Comparison of ENCODE assay signal across 9 cellular contexts in the genomic region with DNA sequence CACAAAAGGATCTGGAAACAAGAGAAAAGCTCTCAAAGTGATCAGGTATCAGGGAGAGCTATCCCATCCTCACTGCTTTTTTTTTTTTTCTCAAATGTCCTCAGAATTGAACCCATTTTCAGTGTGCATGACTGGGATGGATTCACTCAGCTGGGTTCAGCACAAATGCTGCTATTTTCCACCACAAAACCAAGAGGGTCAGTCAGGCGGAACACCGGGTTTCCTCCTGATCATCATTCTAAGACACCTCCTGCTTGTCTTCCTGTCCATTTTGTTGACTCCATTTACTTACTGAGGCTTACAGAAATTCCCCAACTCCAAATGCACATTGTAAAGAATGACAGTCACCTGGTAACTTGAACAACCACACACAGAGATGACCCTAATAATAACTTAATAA. TPM values are rescaled to one million over a fixed set of nuclear protein-coding genes. Genes with fewer than 3 reads are reported as not detected.
DNase-seq lines count a peak whose midpoint lies in the region; ATAC-seq, FAIRE-seq and TF ChIP-seq lines count a peak whose summit lies in the region.
"Had no signal": no experiment of that assay in that cellular context is flagged by ENCODE, and none has a peak within 500 bp of the region (broad histone marks: within the 10 kb centered on the region; RNA-seq: fewer than 3 reads in every experiment).

No MANE protein-coding gene starts in this region.

- in situ Hi-C loops in HepG2 (cut with HindIII; ENCODE audit: extremely low pct_ligation_motif_present, low pct_unique_long_range_greater_than_20kb): no loop called here

- WGBS in liver: 85% methylated on average over 2 of the region's 2 CpGs
- 72% methylated on average over 2 of the region's 2 CpGs for WGBS in HepG2 (ENCODE audit: low lambda C conversion rate)

- POLR2A ChIA-PET in HepG2 (lab: Yijun Ruan, JAX): no interaction called here
- POLR2A ChIA-PET in Caco-2 (lab: Charles Lee): interaction anchor here (0.6 kb wide), 1 partner anchor 131 kb away, joined by 3 read pairs; no protein-coding TSS in a partner anchor

- TF ChIP-seq CTCF in liver (IDR thresholded peaks at IDR 0.05; ENCODE audit: low read depth, low read length, missing input control) (no peak), HepG2 (CRISPR knock-in tag; IDR thresholded peaks at IDR 0.05) (no peak), Caco-2 (IDR thresholded peaks at IDR 0.05; ENCODE audit: insufficient read depth in 1 of 2, low read depth in 1 of 2, low read length in 1 of 2, severe bottlenecking in 1 of 2, unreplicated experiment in 1 of 2) (no peak)

- H3K27me3 ChIP-seq in liver (ENCODE audit: control insufficient read depth in 4 of 4, insufficient read depth in 4 of 4, low read length in 3 of 4) (no peaks in the 10 kb centered on the region), HepG2 (ENCODE audit: control insufficient read depth in 1 of 2, insufficient read depth in 2 of 2, low read length in 2 of 2) (peaks cover 0 to 11% of the 10 kb centered on the region in 2 experiments; a peak in 2 of 5 replicates), Caco-2 (replicated peaks; ENCODE audit: control insufficient read depth, insufficient read depth, low read length) (no peaks in the 10 kb centered on the region)

- BruUV-seq in HepG2 (replicated peaks; lab: Mats Ljungman, UMichigan): no TSS peak
- no TSS peak for BruUV-seq in Caco-2 (replicated peaks; lab: Mats Ljungman, UMichigan)

- no peak overlapping the region for H2AFZ ChIP-seq in HepG2 (ENCODE audit: low read length)

- intact Hi-C loops in HepG2 (cut with micrococcal nuclease; ENCODE audit: unreplicated experiment) (no loop called here), Caco-2 (cut with micrococcal nuclease; ENCODE audit: unreplicated experiment) (no loop called here)

- H3K4me1 ChIP-seq in liver (ENCODE audit: control insufficient read depth in 4 of 4, insufficient read depth in 4 of 4, low read length in 3 of 4) (peaks cover 3 to 34% (median 19%) of the 10 kb centered on the region in 4 donors), HepG2 (ENCODE audit: insufficient read depth, low read length) (no peaks in the 10 kb centered on the region), Caco-2 (no peaks in the 10 kb centered on the region)

- no peak overlapping the region for H3K4me3 ChIP-seq in liver (ENCODE audit: low read depth in 1 of 3, low read length in 3 of 3)
- H3K4me3 ChIP-seq in HepG2 (replicated peaks in 1 of 3; ENCODE audit: insufficient read depth in 1 of 3, low read depth in 2 of 3, low read length in 3 of 3): no peak overlapping the region
- no peak overlapping the region for H3K4me3 ChIP-seq in Caco-2 (ENCODE audit: low read depth, low read length)

- H3K4me1 Mint-ChIP-seq in Caco-2 (ENCODE audit: low read depth, unreplicated experiment): no peaks in the 10 kb centered on the region

- TF ChIP-seq RAD21 in liver (IDR thresholded peaks at IDR 0.05) (no peak), HepG2 (CRISPR knock-in tag; IDR thresholded peaks at IDR 0.05) (no peak)

- H3K4me3 Mint-ChIP-seq in Caco-2 (ENCODE audit: unreplicated experiment): no peak overlapping the region

- peak overlapping the region; percentile 67 to 69 for H3K27ac ChIP-seq in liver (ENCODE audit: low read depth in 1 of 2, low read length in 2 of 2)
- no peak overlapping the region for H3K27ac ChIP-seq in HepG2 (ENCODE audit: extremely low read length, insufficient read depth, low read length)

- no peaks in the 10 kb centered on the region for H3K36me3 Mint-ChIP-seq in Caco-2 (ENCODE audit: insufficient read depth, unreplicated experiment)

- H3K9me3 ChIP-seq in liver (ENCODE audit: control insufficient read depth in 4 of 4, low read length in 3 of 4) (no peaks in the 10 kb centered on the region), HepG2 (ENCODE audit: low read length) (no peaks in the 10 kb centered on the region), Caco-2 (no peaks in the 10 kb centered on the region)

- no peaks in the 10 kb centered on the region for H3K79me2 ChIP-seq in HepG2 (ENCODE audit: insufficient read depth, low read length)

- no peak for FAIRE-seq in HepG2 (lab: Jason Lieb, UNC)
- FAIRE-seq: colon had no signal

- no peak for DNase-seq in HepG2 (ENCODE audit: low spot score)
- DNase-seq in glomerular visceral epithelial cell (ENCODE audit: extremely low spot score): peak; percentile 80
- no peak for DNase-seq in Caco-2
- no peak for DNase-seq in HPDE6-E6E7 (ENCODE audit: extremely low spot score)
- no peak for DNase-seq in stimulated activated CD4-positive, alpha-beta T cell treated with anti-CD3 and anti-CD28 coated beads, Interleukin-4, amount 100 ng/mL, for 4 hours

- peaks cover 26% of the 10 kb centered on the region for H3K27me3 Mint-ChIP-seq in Caco-2 (ENCODE audit: insufficient read depth, unreplicated experiment)

- H3K36me3 ChIP-seq in liver (ENCODE audit: control insufficient read depth in 4 of 4, insufficient read depth in 3 of 4, low read depth in 1 of 4, low read length in 3 of 4): no peaks in the 10 kb centered on the region
- H3K36me3 ChIP-seq in HepG2 (replicated peaks in 1 of 2; ENCODE audit: control insufficient read depth in 1 of 2, insufficient read depth in 2 of 2, low read length in 2 of 2): no peaks in the 10 kb centered on the region
- no peaks in the 10 kb centered on the region for H3K36me3 ChIP-seq in Caco-2 (ENCODE audit: control insufficient read depth, insufficient read depth, low read length)

- no peak overlapping the region for H3K27ac Mint-ChIP-seq in Caco-2 (ENCODE audit: unreplicated experiment)

- H3K9me3 Mint-ChIP-seq in Caco-2 (ENCODE audit: unreplicated experiment): no peaks in the 10 kb centered on the region

- no peak overlapping the region for H3K4me2 ChIP-seq in HepG2 (ENCODE audit: low read depth, low read length)

- H4K20me1 ChIP-seq in HepG2 (ENCODE audit: insufficient read depth, low read length): no peaks in the 10 kb centered on the region

- CTCF ChIA-PET in HepG2 (lab: Yijun Ruan, JAX; ENCODE audit: low intra/inter-chr PET ratio, low total read pairs) (no interaction called here), Caco-2 (lab: Charles Lee) (interaction anchor here (1.5 kb wide), 1 partner anchor 131 kb away, joined by 5 read pairs; no protein-coding TSS in a partner anchor)

- ATAC-seq in HepG2 (no peak), HG03354 (IDR thresholded peaks at IDR 0.05; ENCODE audit: poor library complexity, severe bottlenecking, unreplicated experiment) (peak; percentile 68), HG03521 (IDR thresholded peaks at IDR 0.05; ENCODE audit: unreplicated experiment) (no peak)

- no peak for TF ChIP-seq POLR2A in HepG2 (IDR thresholded peaks at IDR 0.05; ENCODE audit: insufficient read depth in 1 of 2, low read depth in 2 of 2, low read length in 2 of 2)

- TF ChIP-seq EP300 in HepG2 (IDR thresholded peaks at IDR 0.05; ENCODE audit: low read depth in 2 of 2, low read length in 2 of 2): no peak
- no peak for TF ChIP-seq EP300 in HepG2 (CRISPR knock-in tag; IDR thresholded peaks at IDR 0.05; ENCODE audit: borderline replicate concordance)

- H3K9ac ChIP-seq in liver (ENCODE audit: low read depth in 1 of 2, low read length in 2 of 2) (no peak overlapping the region), HepG2 (ENCODE audit: insufficient read depth, low read depth, low read length) (no peak overlapping the region)

TF ChIP-seq in liver, 16 proteins besides CTCF, POLR2A, EP300 and RAD21:
- TF ChIP-seq, protein P1, sequence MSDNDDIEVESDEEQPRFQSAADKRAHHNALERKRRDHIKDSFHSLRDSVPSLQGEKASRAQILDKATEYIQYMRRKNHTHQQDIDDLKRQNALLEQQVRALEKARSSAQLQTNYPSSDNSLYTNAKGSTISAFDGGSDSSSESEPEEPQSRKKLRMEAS (IDR thresholded peaks at IDR 0.05): no peak
- TF ChIP-seq GABPA (IDR thresholded peaks at IDR 0.05 in 1 of 2, conservative IDR thresholded peaks at IDR 0.05 in 1 of 2): peak in 1 of 2 donors; percentile 0

TF ChIP-seq in HepG2, 621 proteins besides CTCF, POLR2A, EP300 and RAD21 (continues in another document):
- TF ChIP-seq SUZ12 (IDR thresholded peaks at IDR 0.05; ENCODE audit: low read depth, low read length): no peak
- TF ChIP-seq, protein P2, sequence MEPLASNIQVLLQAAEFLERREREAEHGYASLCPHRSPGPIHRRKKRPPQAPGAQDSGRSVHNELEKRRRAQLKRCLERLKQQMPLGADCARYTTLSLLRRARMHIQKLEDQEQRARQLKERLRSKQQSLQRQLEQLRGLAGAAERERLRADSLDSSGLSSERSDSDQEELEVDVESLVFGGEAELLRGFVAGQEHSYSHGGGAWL (CRISPR knock-in tag; IDR thresholded peaks at IDR 0.05): no peak

RNA-seq across cellular contexts. Expression of a gene that starts 39.9 kb away (rescaled TPM):
- total RNA-seq in liver: 1 to 10 TPM; 3.1 to 4.3 TPM
- polyA plus RNA-seq in liver: 1 to 10 TPM; 1.3 to 1.6 TPM
- total RNA-seq in HepG2 (2016; rRNA removed; fragmentation: Illumina TruSeq; extraction: Trizol): not detected in 2 replicates
- total RNA-seq in HepG2 (2016; cell fraction: cytosol; rRNA removed; fragmentation: Illumina TruSeq; extraction: Trizol; ENCODE audit: low read depth): not detected in 2 replicates
- total RNA-seq in HepG2 (2016; cell fraction: insoluble cytoplasmic fraction; rRNA removed; fragmentation: Illumina TruSeq; extraction: Trizol): not detected in 2 replicates
- total RNA-seq in HepG2 (2016; cell fraction: membrane; rRNA removed; fragmentation: Illumina TruSeq; extraction: Trizol): not detected in 2 replicates
- not detected in 2 replicates for total RNA-seq in HepG2 (2016; cell fraction: nucleus; rRNA removed; fragmentation: Illumina TruSeq; extraction: Trizol)
- 0.09 TPM in 1 of 2 replicates, not detected in the other for polyA plus RNA-seq in HepG2 (2011; rRNA removed)
- polyA plus RNA-seq in HepG2 (2011; cell fraction: cytosol; rRNA removed): not detected in 2 replicates
- 0.07 TPM in 1 of 2 replicates, not detected in the other for polyA plus RNA-seq in HepG2 (2011; cell fraction: nucleus; rRNA removed)
- polyA plus RNA-seq in HepG2 (2012): not detected in 2 replicates
- polyA plus RNA-seq in HepG2 (2016; cell fraction: cytosol; fragmentation: Illumina TruSeq; extraction: Trizol; ENCODE audit: low read depth): not detected in 2 replicates
- 0.12 TPM in 1 of 2 replicates, not detected in the other for polyA plus RNA-seq in HepG2 (2016; cell fraction: insoluble cytoplasmic fraction; fragmentation: Illumina TruSeq; extraction: Trizol; ENCODE audit: low read depth)
- not detected in 2 replicates for polyA plus RNA-seq in HepG2 (2016; cell fraction: membrane; fragmentation: Illumina TruSeq; extraction: Trizol; ENCODE audit: low read depth)
- not detected in 2 replicates for polyA plus RNA-seq in HepG2 (2016; cell fraction: nucleus; fragmentation: Illumina TruSeq; extraction: Trizol; ENCODE audit: insufficient read depth, low read depth)
- not detected in 2 replicates for polyA minus RNA-seq in HepG2 (2011; rRNA and poly(A)+ RNA removed; ENCODE audit: low replicate concordance)
- polyA minus RNA-seq in HepG2 (2011; cell fraction: cytosol; rRNA and poly(A)+ RNA removed): not detected in 2 replicates
- polyA minus RNA-seq in HepG2 (2011; cell fraction: nucleus; rRNA and poly(A)+ RNA removed): not detected in 2 replicates
- 0.20 and 0.26 TPM in 2 replicates for total RNA-seq in Caco-2 (2022)
